26 cellular contexts compared by ENCODE assay signal in genomic region chr15:69219690-69220089, GRCh38.
"Had no signal": no experiment of that assay in that cellular context is flagged by ENCODE, and none has a peak within 500 bp of the region (broad histone marks: within the 10 kb centered on the region; RNA-seq: fewer than 3 reads in every experiment).

No MANE protein-coding gene starts in this region.

- H3K9ac ChIP-seq: neural progenitor cell, parathyroid adenoma had no signal

- H3K9me3 ChIP-seq: prostate gland, thoracic aorta, thyroid gland had no signal

- ATAC-seq: naive thymus-derived CD4-positive, alpha-beta T cell; natural killer cell; right cardiac atrium; sciatic nerve; stimulated activated effector memory CD8-positive, alpha-beta T cell treated with anti-CD3 and anti-CD28 coated beads, Interleukin-12 subunit alpha, Interleukin-12 subunit beta, amount 100 ng/mL, for 72 hours; stimulated activated naive B cell treated with anti-CD40 and anti-IgM and Interleukin-4, amounts not matched to agents 10 μg/mL and 1 μg/mL and 100 μg/mL, for 72 hours had no signal

- H3K27me3 ChIP-seq: neural progenitor cell, ovary, stomach, thyroid gland, tibial nerve, upper lobe of left lung, vagina had no signal

- FAIRE-seq: urothelium cell line had no signal

- H2AFZ ChIP-seq: neural progenitor cell, parathyroid adenoma had no signal

- H3K36me3 ChIP-seq: neural progenitor cell, ovary, prostate gland, thoracic aorta, thyroid gland, upper lobe of left lung, vagina had no signal

- DNase-seq: naive thymus-derived CD4-positive, alpha-beta T cell; natural killer cell; occipital lobe; ovary; posterior cingulate gyrus; right cardiac atrium; stimulated activated CD4-positive, alpha-beta T cell treated with anti-CD3 and anti-CD28 coated beads, Interleukin-15, amount 100 ng/mL, for 24 hours; stimulated activated CD4-positive, alpha-beta T cell treated with anti-CD3 and anti-CD28 coated beads, Interleukin-2, amount 100 ng/mL, for 24 hours; stimulated activated CD4-positive, alpha-beta T cell treated with anti-CD3 and anti-CD28 coated beads, Interleukin-2, amount 100 ng/mL, for 48 hours; stimulated activated CD4-positive, alpha-beta T cell treated with anti-CD3 and anti-CD28 coated beads, Interleukin-4, amount 100 ng/mL, for 24 hours; stimulated activated naive B cell treated with anti-CD40 and anti-IgM and Interleukin-4, amounts not matched to agents 10 μg/mL and 1 μg/mL and 100 μg/mL, for 72 hours; stimulated activated naive CD4-positive, alpha-beta T cell treated with Interleukin-2 at 50 U/mL for 16 hours; stomach; thyroid gland; trophoblast cell; upper lobe of left lung had no signal

- H3K4me3 ChIP-seq: neural progenitor cell, ovary, prostate gland, skin epidermis, stomach, thoracic aorta, thyroid gland, tibial nerve, upper lobe of left lung, vagina had no signal

- H3K4me2 ChIP-seq: neural progenitor cell had no signal

- H3K27ac ChIP-seq: neural progenitor cell, ovary, parathyroid adenoma, prostate gland, skin epidermis, stomach, thoracic aorta, thyroid gland, tibial nerve, upper lobe of left lung, vagina had no signal

- H3K4me1 ChIP-seq: neural progenitor cell, parathyroid adenoma, prostate gland, thyroid gland, tibial nerve, vagina had no signal
